Comparison of ENCODE assay signal across 1 cellular context in genomic region chr17:56638536-56639177, GRCh38.
TF ChIP-seq lines count a peak whose summit lies in the region.

No MANE protein-coding gene starts in this region.

TF ChIP-seq in GM23338, 12 proteins besides CTCF, POLR2A, EP300 and RAD21 (continued from another document):
- TF ChIP-seq ZNF462 (CRISPR knock-in tag; IDR thresholded peaks at IDR 0.05) (no peak), EZH2 (IDR thresholded peaks at IDR 0.05; ENCODE audit: low read depth, unreplicated experiment) (no peak), CREB1 (CRISPR knock-in tag; IDR thresholded peaks at IDR 0.05; ENCODE audit: low read depth) (no peak), STAT1 (IDR thresholded peaks at IDR 0.05; ENCODE audit: unreplicated experiment) (no peak), NANOG (IDR thresholded peaks at IDR 0.05; ENCODE audit: borderline replicate concordance) (no peak), JUNB (IDR thresholded peaks at IDR 0.05; ENCODE audit: unreplicated experiment) (no peak), ETS1 (IDR thresholded peaks at IDR 0.05) (no peak), EZH2phosphoT487 (IDR thresholded peaks at IDR 0.05; ENCODE audit: unreplicated experiment) (no peak)
- TF ChIP-seq, protein P1, sequence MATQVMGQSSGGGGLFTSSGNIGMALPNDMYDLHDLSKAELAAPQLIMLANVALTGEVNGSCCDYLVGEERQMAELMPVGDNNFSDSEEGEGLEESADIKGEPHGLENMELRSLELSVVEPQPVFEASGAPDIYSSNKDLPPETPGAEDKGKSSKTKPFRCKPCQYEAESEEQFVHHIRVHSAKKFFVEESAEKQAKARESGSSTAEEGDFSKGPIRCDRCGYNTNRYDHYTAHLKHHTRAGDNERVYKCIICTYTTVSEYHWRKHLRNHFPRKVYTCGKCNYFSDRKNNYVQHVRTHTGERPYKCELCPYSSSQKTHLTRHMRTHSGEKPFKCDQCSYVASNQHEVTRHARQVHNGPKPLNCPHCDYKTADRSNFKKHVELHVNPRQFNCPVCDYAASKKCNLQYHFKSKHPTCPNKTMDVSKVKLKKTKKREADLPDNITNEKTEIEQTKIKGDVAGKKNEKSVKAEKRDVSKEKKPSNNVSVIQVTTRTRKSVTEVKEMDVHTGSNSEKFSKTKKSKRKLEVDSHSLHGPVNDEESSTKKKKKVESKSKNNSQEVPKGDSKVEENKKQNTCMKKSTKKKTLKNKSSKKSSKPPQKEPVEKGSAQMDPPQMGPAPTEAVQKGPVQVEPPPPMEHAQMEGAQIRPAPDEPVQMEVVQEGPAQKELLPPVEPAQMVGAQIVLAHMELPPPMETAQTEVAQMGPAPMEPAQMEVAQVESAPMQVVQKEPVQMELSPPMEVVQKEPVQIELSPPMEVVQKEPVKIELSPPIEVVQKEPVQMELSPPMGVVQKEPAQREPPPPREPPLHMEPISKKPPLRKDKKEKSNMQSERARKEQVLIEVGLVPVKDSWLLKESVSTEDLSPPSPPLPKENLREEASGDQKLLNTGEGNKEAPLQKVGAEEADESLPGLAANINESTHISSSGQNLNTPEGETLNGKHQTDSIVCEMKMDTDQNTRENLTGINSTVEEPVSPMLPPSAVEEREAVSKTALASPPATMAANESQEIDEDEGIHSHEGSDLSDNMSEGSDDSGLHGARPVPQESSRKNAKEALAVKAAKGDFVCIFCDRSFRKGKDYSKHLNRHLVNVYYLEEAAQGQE (IDR thresholded peaks at IDR 0.05; ENCODE audit: unreplicated experiment): no peak
TF ChIP-seq in GM23338: peak in this region for 0.
